1 cellular context compared by ENCODE assay signal in the genomic region with DNA sequence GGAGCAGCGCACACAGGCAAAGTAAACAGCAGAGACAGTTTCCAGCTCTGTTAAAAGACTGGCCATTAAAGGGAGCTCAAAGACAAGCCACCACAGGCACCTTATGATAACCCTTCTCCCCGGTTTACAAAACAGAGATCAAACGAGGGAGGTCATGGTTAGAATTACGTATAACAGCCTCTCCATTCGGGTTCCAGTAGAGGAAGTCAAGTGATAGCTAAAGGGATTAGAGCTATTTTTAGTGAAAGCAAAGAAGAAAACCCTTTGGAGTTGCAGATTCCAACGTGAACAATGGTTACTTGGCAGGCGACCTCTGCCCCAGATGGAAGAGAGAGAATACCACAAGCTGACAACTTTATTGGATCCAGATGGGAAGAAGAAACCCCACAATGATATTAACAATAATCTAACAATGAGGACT.
TF ChIP-seq lines count a peak whose summit lies in the region.

No MANE protein-coding gene starts in this region.

TF ChIP-seq in HepG2, 621 proteins besides CTCF, POLR2A, EP300 and RAD21 (continued from another document and continues in another):
- TF ChIP-seq, protein P1, sequence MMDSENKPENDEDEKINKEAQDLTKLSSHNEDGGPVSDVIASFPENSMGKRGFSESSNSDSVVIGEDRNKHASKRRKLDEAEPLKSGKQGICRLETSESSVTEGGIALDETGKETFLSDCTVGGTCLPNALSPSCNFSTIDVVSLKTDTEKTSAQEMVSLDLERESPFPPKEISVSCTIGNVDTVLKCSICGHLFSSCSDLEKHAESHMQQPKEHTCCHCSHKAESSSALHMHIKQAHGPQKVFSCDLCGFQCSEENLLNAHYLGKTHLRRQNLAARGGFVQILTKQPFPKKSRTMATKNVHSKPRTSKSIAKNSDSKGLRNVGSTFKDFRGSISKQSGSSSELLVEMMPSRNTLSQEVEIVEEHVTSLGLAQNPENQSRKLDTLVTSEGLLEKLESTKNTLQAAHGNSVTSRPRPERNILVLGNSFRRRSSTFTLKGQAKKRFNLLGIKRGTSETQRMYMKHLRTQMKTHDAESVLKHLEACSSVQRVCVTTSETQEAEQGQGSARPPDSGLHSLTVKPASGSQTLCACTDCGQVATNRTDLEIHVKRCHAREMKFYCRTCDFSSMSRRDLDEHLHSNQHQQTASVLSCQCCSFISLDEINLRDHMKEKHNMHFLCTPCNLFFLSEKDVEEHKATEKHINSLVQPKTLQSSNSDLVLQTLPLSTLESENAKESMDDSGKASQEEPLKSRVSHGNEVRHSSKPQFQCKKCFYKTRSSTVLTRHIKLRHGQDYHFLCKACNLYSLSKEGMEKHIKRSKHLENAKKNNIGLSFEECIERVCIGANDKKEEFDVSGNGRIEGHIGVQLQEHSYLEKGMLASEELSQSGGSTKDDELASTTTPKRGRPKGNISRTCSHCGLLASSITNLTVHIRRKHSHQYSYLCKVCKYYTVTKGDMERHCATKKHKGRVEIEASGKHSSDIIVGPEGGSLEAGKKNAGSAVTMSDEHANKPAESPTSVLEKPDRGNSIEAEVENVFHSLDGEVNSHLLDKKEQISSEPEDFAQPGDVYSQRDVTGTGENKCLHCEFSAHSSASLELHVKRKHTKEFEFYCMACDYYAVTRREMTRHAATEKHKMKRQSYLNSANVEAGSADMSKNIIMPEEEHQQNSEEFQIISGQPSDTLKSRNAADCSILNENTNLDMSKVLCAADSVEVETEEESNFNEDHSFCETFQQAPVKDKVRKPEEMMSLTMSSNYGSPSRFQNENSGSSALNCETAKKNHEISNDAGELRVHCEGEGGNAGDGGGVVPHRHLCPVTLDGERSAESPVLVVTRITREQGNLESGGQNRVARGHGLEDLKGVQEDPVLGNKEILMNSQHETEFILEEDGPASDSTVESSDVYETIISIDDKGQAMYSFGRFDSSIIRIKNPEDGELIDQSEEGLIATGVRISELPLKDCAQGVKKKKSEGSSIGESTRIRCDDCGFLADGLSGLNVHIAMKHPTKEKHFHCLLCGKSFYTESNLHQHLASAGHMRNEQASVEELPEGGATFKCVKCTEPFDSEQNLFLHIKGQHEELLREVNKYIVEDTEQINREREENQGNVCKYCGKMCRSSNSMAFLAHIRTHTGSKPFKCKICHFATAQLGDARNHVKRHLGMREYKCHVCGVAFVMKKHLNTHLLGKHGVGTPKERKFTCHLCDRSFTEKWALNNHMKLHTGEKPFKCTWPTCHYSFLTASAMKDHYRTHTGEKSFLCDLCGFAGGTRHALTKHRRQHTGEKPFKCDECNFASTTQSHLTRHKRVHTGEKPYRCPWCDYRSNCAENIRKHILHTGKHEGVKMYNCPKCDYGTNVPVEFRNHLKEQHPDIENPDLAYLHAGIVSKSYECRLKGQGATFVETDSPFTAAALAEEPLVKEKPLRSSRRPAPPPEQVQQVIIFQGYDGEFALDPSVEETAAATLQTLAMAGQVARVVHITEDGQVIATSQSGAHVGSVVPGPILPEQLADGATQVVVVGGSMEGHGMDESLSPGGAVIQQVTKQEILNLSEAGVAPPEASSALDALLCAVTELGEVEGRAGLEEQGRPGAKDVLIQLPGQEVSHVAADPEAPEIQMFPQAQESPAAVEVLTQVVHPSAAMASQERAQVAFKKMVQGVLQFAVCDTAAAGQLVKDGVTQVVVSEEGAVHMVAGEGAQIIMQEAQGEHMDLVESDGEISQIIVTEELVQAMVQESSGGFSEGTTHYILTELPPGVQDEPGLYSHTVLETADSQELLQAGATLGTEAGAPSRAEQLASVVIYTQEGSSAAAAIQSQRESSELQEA (CRISPR knock-in tag; IDR thresholded peaks at IDR 0.05; ENCODE audit: not compliant biosample characterization) = no peak
- TF ChIP-seq SYNCRIP (IDR thresholded peaks at IDR 0.05; ENCODE audit: insufficient read depth, low read depth, low read length) = no peak
- TF ChIP-seq, protein P2, sequence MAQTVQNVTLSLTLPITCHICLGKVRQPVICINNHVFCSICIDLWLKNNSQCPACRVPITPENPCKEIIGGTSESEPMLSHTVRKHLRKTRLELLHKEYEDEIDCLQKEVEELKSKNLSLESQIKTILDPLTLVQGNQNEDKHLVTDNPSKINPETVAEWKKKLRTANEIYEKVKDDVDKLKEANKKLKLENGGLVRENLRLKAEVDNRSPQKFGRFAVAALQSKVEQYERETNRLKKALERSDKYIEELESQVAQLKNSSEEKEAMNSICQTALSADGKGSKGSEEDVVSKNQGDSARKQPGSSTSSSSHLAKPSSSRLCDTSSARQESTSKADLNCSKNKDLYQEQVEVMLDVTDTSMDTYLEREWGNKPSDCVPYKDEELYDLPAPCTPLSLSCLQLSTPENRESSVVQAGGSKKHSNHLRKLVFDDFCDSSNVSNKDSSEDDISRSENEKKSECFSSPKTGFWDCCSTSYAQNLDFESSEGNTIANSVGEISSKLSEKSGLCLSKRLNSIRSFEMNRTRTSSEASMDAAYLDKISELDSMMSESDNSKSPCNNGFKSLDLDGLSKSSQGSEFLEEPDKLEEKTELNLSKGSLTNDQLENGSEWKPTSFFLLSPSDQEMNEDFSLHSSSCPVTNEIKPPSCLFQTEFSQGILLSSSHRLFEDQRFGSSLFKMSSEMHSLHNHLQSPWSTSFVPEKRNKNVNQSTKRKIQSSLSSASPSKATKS (CRISPR knock-in tag; IDR thresholded peaks at IDR 0.05) = no peak
- TF ChIP-seq ZNF75D (CRISPR knock-in tag; IDR thresholded peaks at IDR 0.05; ENCODE audit: borderline replicate concordance) = no peak
- TF ChIP-seq NFE2L2 (IDR thresholded peaks at IDR 0.05; ENCODE audit: low read length) = no peak
- TF ChIP-seq IRF2 (CRISPR knock-in tag; IDR thresholded peaks at IDR 0.05) = 0 out of 2 replicates have a peak, but pooled peaks have one; percentile 30
- TF ChIP-seq, protein P3, sequence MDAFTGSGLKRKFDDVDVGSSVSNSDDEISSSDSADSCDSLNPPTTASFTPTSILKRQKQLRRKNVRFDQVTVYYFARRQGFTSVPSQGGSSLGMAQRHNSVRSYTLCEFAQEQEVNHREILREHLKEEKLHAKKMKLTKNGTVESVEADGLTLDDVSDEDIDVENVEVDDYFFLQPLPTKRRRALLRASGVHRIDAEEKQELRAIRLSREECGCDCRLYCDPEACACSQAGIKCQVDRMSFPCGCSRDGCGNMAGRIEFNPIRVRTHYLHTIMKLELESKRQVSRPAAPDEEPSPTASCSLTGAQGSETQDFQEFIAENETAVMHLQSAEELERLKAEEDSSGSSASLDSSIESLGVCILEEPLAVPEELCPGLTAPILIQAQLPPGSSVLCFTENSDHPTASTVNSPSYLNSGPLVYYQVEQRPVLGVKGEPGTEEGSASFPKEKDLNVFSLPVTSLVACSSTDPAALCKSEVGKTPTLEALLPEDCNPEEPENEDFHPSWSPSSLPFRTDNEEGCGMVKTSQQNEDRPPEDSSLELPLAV (CRISPR knock-in tag; conservative IDR thresholded peaks at IDR 0.05; ENCODE audit: low read depth) = no peak
- TF ChIP-seq MED1 (CRISPR knock-in tag; IDR thresholded peaks at IDR 0.05) = peak; percentile 72
- TF ChIP-seq ZFP37 (CRISPR knock-in tag; IDR thresholded peaks at IDR 0.05; ENCODE audit: borderline replicate concordance) = no peak
- no peak for TF ChIP-seq GZF1 (CRISPR knock-in tag; IDR thresholded peaks at IDR 0.05)
- TF ChIP-seq, protein P4, sequence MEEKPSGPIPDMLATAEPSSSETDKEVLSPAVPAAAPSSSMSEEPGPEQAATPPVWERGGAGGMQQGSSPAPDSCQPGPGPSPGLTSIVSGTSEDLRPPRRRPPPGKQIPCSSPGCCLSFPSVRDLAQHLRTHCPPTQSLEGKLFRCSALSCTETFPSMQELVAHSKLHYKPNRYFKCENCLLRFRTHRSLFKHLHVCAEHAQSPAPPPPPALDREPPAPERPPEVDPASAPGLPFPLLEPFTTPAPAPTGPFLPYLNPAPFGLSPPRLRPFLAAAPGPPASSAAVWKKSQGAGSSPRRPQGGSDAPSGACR (CRISPR knock-in tag; IDR thresholded peaks at IDR 0.05) = no peak
- TF ChIP-seq ZEB1 (IDR thresholded peaks at IDR 0.05; ENCODE audit: insufficient replicate concordance, low read depth) = peak; percentile 20
- no peak for TF ChIP-seq ZNF343 (CRISPR knock-in tag; IDR thresholded peaks at IDR 0.05)
- TF ChIP-seq, protein P5, sequence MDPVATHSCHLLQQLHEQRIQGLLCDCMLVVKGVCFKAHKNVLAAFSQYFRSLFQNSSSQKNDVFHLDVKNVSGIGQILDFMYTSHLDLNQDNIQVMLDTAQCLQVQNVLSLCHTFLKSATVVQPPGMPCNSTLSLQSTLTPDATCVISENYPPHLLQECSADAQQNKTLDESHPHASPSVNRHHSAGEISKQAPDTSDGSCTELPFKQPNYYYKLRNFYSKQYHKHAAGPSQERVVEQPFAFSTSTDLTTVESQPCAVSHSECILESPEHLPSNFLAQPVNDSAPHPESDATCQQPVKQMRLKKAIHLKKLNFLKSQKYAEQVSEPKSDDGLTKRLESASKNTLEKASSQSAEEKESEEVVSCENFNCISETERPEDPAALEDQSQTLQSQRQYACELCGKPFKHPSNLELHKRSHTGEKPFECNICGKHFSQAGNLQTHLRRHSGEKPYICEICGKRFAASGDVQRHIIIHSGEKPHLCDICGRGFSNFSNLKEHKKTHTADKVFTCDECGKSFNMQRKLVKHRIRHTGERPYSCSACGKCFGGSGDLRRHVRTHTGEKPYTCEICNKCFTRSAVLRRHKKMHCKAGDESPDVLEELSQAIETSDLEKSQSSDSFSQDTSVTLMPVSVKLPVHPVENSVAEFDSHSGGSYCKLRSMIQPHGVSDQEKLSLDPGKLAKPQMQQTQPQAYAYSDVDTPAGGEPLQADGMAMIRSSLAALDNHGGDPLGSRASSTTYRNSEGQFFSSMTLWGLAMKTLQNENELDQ (CRISPR knock-in tag; IDR thresholded peaks at IDR 0.05; ENCODE audit: borderline replicate concordance) = no peak
- no peak for TF ChIP-seq HNRNPL (IDR thresholded peaks at IDR 0.05; ENCODE audit: low read depth, low read length)
- TF ChIP-seq, protein P6, sequence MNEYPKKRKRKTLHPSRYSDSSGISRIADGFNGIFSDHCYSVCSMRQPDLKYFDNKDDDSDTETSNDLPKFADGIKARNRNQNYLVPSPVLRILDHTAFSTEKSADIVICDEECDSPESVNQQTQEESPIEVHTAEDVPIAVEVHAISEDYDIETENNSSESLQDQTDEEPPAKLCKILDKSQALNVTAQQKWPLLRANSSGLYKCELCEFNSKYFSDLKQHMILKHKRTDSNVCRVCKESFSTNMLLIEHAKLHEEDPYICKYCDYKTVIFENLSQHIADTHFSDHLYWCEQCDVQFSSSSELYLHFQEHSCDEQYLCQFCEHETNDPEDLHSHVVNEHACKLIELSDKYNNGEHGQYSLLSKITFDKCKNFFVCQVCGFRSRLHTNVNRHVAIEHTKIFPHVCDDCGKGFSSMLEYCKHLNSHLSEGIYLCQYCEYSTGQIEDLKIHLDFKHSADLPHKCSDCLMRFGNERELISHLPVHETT (CRISPR knock-in tag; conservative IDR thresholded peaks at IDR 0.05) = no peak
- TF ChIP-seq DNMT1 (CRISPR knock-in tag; IDR thresholded peaks at IDR 0.05) = no peak
- TF ChIP-seq MIXL1 (CRISPR knock-in tag; IDR thresholded peaks at IDR 0.05) = 0 out of 2 replicates have a peak, but pooled peaks have one; percentile 29
- TF ChIP-seq ZNF3 (CRISPR knock-in tag; IDR thresholded peaks at IDR 0.05) = no peak
- TF ChIP-seq, protein P7, sequence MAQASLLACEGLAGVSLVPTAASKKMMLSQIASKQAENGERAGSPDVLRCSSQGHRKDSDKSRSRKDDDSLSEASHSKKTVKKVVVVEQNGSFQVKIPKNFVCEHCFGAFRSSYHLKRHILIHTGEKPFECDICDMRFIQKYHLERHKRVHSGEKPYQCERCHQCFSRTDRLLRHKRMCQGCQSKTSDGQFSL (CRISPR knock-in tag; IDR thresholded peaks at IDR 0.05) = no peak
- peak; percentile 88 for TF ChIP-seq NR2F6 (IDR thresholded peaks at IDR 0.05)
- TF ChIP-seq NR2F6 (CRISPR knock-in tag; IDR thresholded peaks at IDR 0.05) = peak; percentile 77
- TF ChIP-seq MTF2 (CRISPR knock-in tag; IDR thresholded peaks at IDR 0.05; ENCODE audit: borderline replicate concordance) = no peak
- TF ChIP-seq, protein P8, sequence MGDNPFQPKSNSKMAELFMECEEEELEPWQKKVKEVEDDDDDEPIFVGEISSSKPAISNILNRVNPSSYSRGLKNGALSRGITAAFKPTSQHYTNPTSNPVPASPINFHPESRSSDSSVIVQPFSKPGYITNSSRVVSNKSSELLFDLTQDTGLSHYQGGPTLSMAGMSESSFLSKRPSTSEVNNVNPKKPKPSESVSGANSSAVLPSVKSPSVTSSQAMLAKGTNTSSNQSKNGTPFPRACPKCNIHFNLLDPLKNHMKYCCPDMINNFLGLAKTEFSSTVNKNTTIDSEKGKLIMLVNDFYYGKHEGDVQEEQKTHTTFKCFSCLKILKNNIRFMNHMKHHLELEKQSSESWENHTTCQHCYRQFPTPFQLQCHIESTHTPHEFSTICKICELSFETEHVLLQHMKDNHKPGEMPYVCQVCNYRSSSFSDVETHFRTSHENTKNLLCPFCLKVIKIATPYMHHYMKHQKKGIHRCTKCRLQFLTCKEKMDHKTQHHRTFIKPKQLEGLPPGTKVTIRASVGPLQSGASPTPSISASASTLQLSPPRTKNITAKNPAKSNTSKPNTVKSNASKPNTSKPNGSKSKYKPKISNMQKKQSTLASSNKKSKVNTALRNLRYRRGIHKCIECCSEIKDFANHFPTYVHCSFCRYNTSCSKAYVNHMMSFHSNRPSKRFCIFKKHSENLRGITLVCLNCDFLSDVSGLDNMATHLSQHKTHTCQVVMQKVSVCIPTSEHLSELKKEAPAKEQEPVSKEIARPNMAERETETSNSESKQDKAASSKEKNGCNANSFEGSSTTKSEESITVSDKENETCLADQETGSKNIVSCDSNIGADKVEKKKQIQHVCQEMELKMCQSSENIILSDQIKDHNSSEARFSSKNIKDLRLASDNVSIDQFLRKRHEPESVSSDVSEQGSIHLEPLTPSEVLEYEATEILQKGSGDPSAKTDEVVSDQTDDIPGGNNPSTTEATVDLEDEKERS (CRISPR knock-in tag; IDR thresholded peaks at IDR 0.05) = no peak
- no peak for TF ChIP-seq ZBTB42 (CRISPR knock-in tag; IDR thresholded peaks at IDR 0.05)
- TF ChIP-seq SRSF1 (optimal IDR thresholded peaks at IDR 0.05; ENCODE audit: low read depth, low read length) = no peak
- TF ChIP-seq, protein P9, sequence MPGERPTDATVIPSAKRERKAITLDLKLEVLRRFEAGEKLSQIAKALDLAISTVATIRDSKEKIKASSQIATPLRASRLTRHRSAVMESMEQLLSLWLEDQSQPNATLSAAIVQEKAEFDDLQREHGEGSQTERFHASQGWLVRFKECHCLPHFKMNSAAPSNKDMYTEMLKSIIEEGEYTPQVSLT (CRISPR knock-in tag; IDR thresholded peaks at IDR 0.05; ENCODE audit: borderline replicate concordance, low read depth) = no peak
- TF ChIP-seq ARNTL (CRISPR knock-in tag; IDR thresholded peaks at IDR 0.05) = no peak
- TF ChIP-seq NR2F2 (IDR thresholded peaks at IDR 0.05; ENCODE audit: borderline replicate concordance, low read depth) = peak; percentile 89
- TF ChIP-seq, protein P10, sequence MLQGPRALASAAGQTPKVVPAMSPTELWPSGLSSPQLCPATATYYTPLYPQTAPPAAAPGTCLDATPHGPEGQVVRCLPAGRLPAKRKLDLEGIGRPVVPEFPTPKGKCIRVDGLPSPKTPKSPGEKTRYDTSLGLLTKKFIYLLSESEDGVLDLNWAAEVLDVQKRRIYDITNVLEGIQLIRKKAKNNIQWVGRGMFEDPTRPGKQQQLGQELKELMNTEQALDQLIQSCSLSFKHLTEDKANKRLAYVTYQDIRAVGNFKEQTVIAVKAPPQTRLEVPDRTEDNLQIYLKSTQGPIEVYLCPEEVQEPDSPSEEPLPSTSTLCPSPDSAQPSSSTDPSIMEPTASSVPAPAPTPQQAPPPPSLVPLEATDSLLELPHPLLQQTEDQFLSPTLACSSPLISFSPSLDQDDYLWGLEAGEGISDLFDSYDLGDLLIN (CRISPR knock-in tag; IDR thresholded peaks at IDR 0.05; ENCODE audit: borderline replicate concordance) = no peak
